In genomic region chr2:133720429-133720828, GRCh38 we compare ENCODE assay signal across 29 cellular contexts.
DNase-seq lines count a peak whose midpoint lies in the region; ATAC-seq and TF ChIP-seq lines count a peak whose summit lies in the region.
"Had no signal": no experiment of that assay in that cellular context is flagged by ENCODE, and none has a peak within 500 bp of the region (broad histone marks: within the 10 kb centered on the region; RNA-seq: fewer than 3 reads in every experiment).

No MANE protein-coding gene starts in this region.

- no peaks in the 10 kb centered on the region for H3K27me3 ChIP-seq in IMR-90 (ENCODE audit: control insufficient read depth, insufficient read depth, low read length)
- H3K27me3 ChIP-seq: BE2C; BLaER1; BLaER1 treated with 17β-estradiol and CSF1 and Interleukin-3, amounts not matched to agents 10 nM and 100 nM had no signal

- CTCF ChIA-PET in IMR-90 (lab: Yijun Ruan, JAX), result no interaction called here

- peak overlapping the region in 1 of 2 experiments; percentile 80; a peak in 2 of 4 replicates for H4K8ac ChIP-seq in IMR-90 (ENCODE audit: low read depth in 2 of 2, low read length in 2 of 2)

- H3K14ac ChIP-seq in IMR-90 (replicated peaks; ENCODE audit: low read depth, low read length), result peak overlapping the region; percentile 7; the same call in 1 of the 2 replicates

- peak overlapping the region; percentile 58; the same call in 2 of the 3 replicates for H2BK15ac ChIP-seq in IMR-90 (ENCODE audit: low read depth, low read length)

- no peaks in the 10 kb centered on the region for H3K79me1 ChIP-seq in IMR-90 (ENCODE audit: low read depth in 1 of 2, low read length in 2 of 2)

- H3K4me1 ChIP-seq in IMR-90 (ENCODE audit: control insufficient read depth, insufficient read depth, low read length), result peaks cover 12% of the 10 kb centered on the region
- H3K4me1 ChIP-seq: A549; BLaER1; BLaER1 treated with 17β-estradiol and CSF1 and Interleukin-3, amounts not matched to agents 10 nM and 100 nM; Caco-2 had no signal

- H4K5ac ChIP-seq in IMR-90 (ENCODE audit: low read depth, low read length), result no peak overlapping the region; the same call in 1 of the 2 replicates

- no CpG with 5 or more reads among the region's 2 CpGs for WGBS in IMR-90 (ENCODE audit: extremely low coverage in 2 of 2, insufficient read length in 1 of 2), 2 experiments

- H3K4me2 ChIP-seq in IMR-90 (ENCODE audit: low read depth, low read length), result no peak overlapping the region
- H3K4me2 ChIP-seq: A549; BLaER1; BLaER1 treated with 17β-estradiol and CSF1 and Interleukin-3, amounts not matched to agents 10 nM and 100 nM had no signal

- peaks cover 3% of the 10 kb centered on the region; the same call in 1 of the 2 replicates for H3K9me1 ChIP-seq in IMR-90 (ENCODE audit: insufficient read depth, low read length)

- H3K27ac ChIP-seq in IMR-90 (ENCODE audit: insufficient read depth, low read length), result peak overlapping the region; percentile 67; the same call in 1 of the 2 replicates
- H3K27ac ChIP-seq: 22Rv1; A549; BLaER1; BLaER1 treated with 17β-estradiol and CSF1 and Interleukin-3, amounts not matched to agents 10 nM and 100 nM; C4-2B had no signal

- H4K20me1 ChIP-seq in IMR-90 (ENCODE audit: insufficient read depth, low read length), result no peaks in the 10 kb centered on the region
- H4K20me1 ChIP-seq: BLaER1; BLaER1 treated with 17β-estradiol and CSF1 and Interleukin-3, amounts not matched to agents 10 nM and 100 nM had no signal

- H3K36me3 ChIP-seq in IMR-90 (ENCODE audit: control insufficient read depth, insufficient read depth, low read length), result no peaks in the 10 kb centered on the region
- H3K36me3 ChIP-seq: BE2C; BLaER1; BLaER1 treated with 17β-estradiol and CSF1 and Interleukin-3, amounts not matched to agents 10 nM and 100 nM had no signal

- POLR2A ChIA-PET in IMR-90 (lab: Charles Lee; ENCODE audit: unreplicated experiment), result no interaction called here

- no peak overlapping the region for H3K56ac ChIP-seq in IMR-90 (ENCODE audit: extremely low read depth, insufficient read depth, low read length)

- no peak for TF ChIP-seq CTCF in IMR-90 (conservative IDR thresholded peaks at IDR 0.05; ENCODE audit: low read depth, low read length)

- intact Hi-C loops in IMR-90 (cut with micrococcal nuclease) (no loop called here), Right ventricle myocardium inferior (cut with DNase I) (no loop called here)

- peak overlapping the region; percentile 87 for H2AK5ac ChIP-seq in IMR-90 (ENCODE audit: low read depth, low read length)

- H3K23ac ChIP-seq in IMR-90 (ENCODE audit: low read depth, low read length), result no peak overlapping the region

- no peak overlapping the region for H2AFZ ChIP-seq in IMR-90 (replicated peaks; ENCODE audit: low read length, poor library complexity)

- peak overlapping the region; percentile 23 for H2AK9ac ChIP-seq in IMR-90 (replicated peaks; ENCODE audit: low read depth, low read length, poor library complexity)

- H4K91ac ChIP-seq in IMR-90 (ENCODE audit: insufficient read depth, low read depth, low read length), result peak overlapping the region; percentile 64; the same call in 1 of the 2 replicates

- H3K4me3 ChIP-seq in IMR-90 (ENCODE audit: insufficient read depth, low read depth, low read length), result no peak overlapping the region
- H3K4me3 ChIP-seq: A549; BLaER1; BLaER1 treated with 17β-estradiol and CSF1 and Interleukin-3, amounts not matched to agents 10 nM and 100 nM had no signal

- TF ChIP-seq RAD21 in IMR-90 (IDR thresholded peaks at IDR 0.05; ENCODE audit: low read length), result no peak

- peak overlapping the region; percentile 86; the same call in 1 of the 2 replicates for H2BK20ac ChIP-seq in IMR-90 (ENCODE audit: low read depth, low read length)

- DNase-seq in IMR-90 (no peak), iris pigment epithelial cell (ENCODE audit: low read depth) (peak; percentile 42), Right ventricle myocardium inferior (ENCODE audit: missing footprints) (no peak)
- no peak for DNase-seq in stimulated activated CD4-positive, alpha-beta T cell treated with anti-CD3 and anti-CD28 coated beads, Interleukin-4, amount 100 ng/mL, for 24 hours
- DNase-seq: 8988T; ACHN; AML-193; BE2C; C1 segment of cervical spinal cord; Caco-2; Calu3; CD4-positive, alpha-beta memory T cell; CD4-positive, alpha-beta T cell; CD4-positive, CD25-positive, alpha-beta regulatory T cell; CD8-positive, alpha-beta memory T cell; CD8-positive, alpha-beta T cell; COR-L47; DMS 273 treated with DMSO at 0.1 percent for 48 hours; DMS153; DMS53; DMS79; DMS79 treated with DMSO at 0.1 percent for 48 hours; DND-41; EL had no signal

- in situ Hi-C loops in IMR-90 (cut with MboI; ENCODE audit: low sequenced_read_pairs), result no loop called here

- peak overlapping the region; percentile 66 for H3K4ac ChIP-seq in IMR-90 (ENCODE audit: low read depth, low read length)

- no peak for ATAC-seq in IMR-90 (ENCODE audit: low read depth)
- no peak for ATAC-seq in Right ventricle myocardium inferior
- ATAC-seq: A549; CD8-positive, alpha-beta T cell had no signal

- peak overlapping the region; percentile 78 for H2BK120ac ChIP-seq in IMR-90 (ENCODE audit: low read depth, low read length)

- peak overlapping the region; percentile 33 for H3K18ac ChIP-seq in IMR-90 (ENCODE audit: low read depth, low read length)

- no peak overlapping the region for H3K9ac ChIP-seq in IMR-90 (ENCODE audit: low read depth, low read length)
- H3K9ac ChIP-seq: BLaER1; BLaER1 treated with 17β-estradiol and CSF1 and Interleukin-3, amounts not matched to agents 10 nM and 100 nM had no signal

- no TSS peak for BruUV-seq in IMR-90 (replicated peaks; lab: Mats Ljungman, UMichigan)

- H3K9me3 ChIP-seq in IMR-90 (ENCODE audit: control insufficient read depth, insufficient read depth, low read length), result no peaks in the 10 kb centered on the region
- H3K9me3 ChIP-seq: A549; BE2C; BLaER1; BLaER1 treated with 17β-estradiol and CSF1 and Interleukin-3, amounts not matched to agents 10 nM and 100 nM; Caco-2 had no signal

- no peak for TF ChIP-seq POLR2A in IMR-90 (IDR thresholded peaks at IDR 0.05; ENCODE audit: low read depth, low read length)

- dilution Hi-C loops in IMR-90 (cut with HindIII; ENCODE audit: low sequenced_read_pairs, unreplicated experiment), result no loop called here

- H2BK5ac ChIP-seq in IMR-90 (ENCODE audit: low read depth, low read length, poor library complexity, severe bottlenecking), result peak overlapping the region; percentile 47

TF ChIP-seq in IMR-90, 13 proteins besides CTCF, POLR2A, EP300 and RAD21:
- TF ChIP-seq USF2 (IDR thresholded peaks at IDR 0.05; ENCODE audit: low read depth, low read length) (no peak), FOS (IDR thresholded peaks at IDR 0.05; ENCODE audit: low read depth, low read length) (no peak), BHLHE40 (IDR thresholded peaks at IDR 0.05; ENCODE audit: low read depth, low read length) (no peak), CEBPB (IDR thresholded peaks at IDR 0.05; ENCODE audit: low read depth, low read length) (no peak), SMC3 (IDR thresholded peaks at IDR 0.05; ENCODE audit: low read depth, low read length) (no peak), NFE2L2 (IDR thresholded peaks at IDR 0.05; ENCODE audit: low read depth, low read length) (no peak), ELK1 (IDR thresholded peaks at IDR 0.05; ENCODE audit: borderline replicate concordance, low read depth, low read length) (no peak), RFX5 (IDR thresholded peaks at IDR 0.05; ENCODE audit: low read depth, low read length) (no peak), RCOR1 (IDR thresholded peaks at IDR 0.05; ENCODE audit: insufficient replicate concordance, low read length) (no peak), MAFK (IDR thresholded peaks at IDR 0.05; ENCODE audit: low read depth, low read length) (no peak), MAZ (IDR thresholded peaks at IDR 0.05; ENCODE audit: borderline replicate concordance, low read depth, low read length) (no peak), CHD1 (IDR thresholded peaks at IDR 0.05; ENCODE audit: low read depth, low read length) (no peak), MXI1 (IDR thresholded peaks at IDR 0.05; ENCODE audit: borderline replicate concordance, low read depth, low read length) (no peak)
TF ChIP-seq in IMR-90: peak in this region for 0.
